Comparison of ENCODE assay signal across 8 cellular contexts in the genomic region with DNA sequence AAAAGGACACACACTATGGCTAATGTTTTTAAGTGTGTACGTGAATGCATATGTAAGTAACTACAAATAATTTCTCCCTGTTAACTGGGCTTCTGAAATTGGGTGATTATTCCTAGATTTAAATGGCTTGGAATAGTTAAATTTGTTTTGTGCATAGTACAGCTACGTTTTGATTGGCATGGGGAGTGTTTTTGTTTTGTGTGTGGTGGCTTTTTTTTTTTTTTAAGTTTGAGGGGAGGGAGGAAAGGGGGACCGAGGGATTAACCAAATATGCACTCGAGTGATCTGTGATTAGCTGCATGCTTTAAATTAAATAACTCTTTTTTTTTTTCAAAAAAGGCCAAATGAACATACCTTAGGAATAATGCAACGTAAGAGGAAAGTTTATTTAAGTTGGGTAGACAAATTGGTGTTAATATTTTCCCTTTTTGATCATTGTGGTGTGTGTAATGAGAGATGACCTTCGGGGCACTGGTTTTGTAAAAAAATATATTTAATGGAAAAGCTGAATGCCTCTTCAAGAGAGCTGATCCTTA. TPM values are rescaled to one million over a fixed set of nuclear protein-coding genes. Genes with fewer than 3 reads are reported as not detected.
DNase-seq lines count a peak whose midpoint lies in the region; ATAC-seq and TF ChIP-seq lines count a peak whose summit lies in the region.

No MANE protein-coding gene starts in this region.

- peak overlapping the region; percentile 72 for H3K27ac ChIP-seq in angular gyrus (ENCODE audit: low read depth, low read length)
- H3K27ac ChIP-seq in right lobe of liver = peak overlapping the region; percentile 79 to 90 (median 86)
- peak overlapping the region; percentile 91 to 92 (median 92) for H3K27ac ChIP-seq in transverse colon

- TF ChIP-seq CTCF in right lobe of liver (IDR thresholded peaks at IDR 0.05) = no peak
- no peak for TF ChIP-seq CTCF in transverse colon (IDR thresholded peaks at IDR 0.05)

- H3K4me1 ChIP-seq in right lobe of liver = peaks cover 0 to 3% (median 0%) of the 10 kb centered on the region in 4 donors
- H3K4me1 ChIP-seq in transverse colon = peaks cover 0 to 39% (median 38%) of the 10 kb centered on the region in 4 donors

- no peaks in the 10 kb centered on the region for H3K27me3 Mint-ChIP-seq in activated T-cell treated with anti-CD3 and anti-CD28 coated beads, Interleukin-2, amount 50 U/mL, for 4 hours (ENCODE audit: low read depth)

- H3K36me3 ChIP-seq in right lobe of liver = no peaks in the 10 kb centered on the region
- no peaks in the 10 kb centered on the region for H3K36me3 ChIP-seq in transverse colon

- peaks cover 8% of the 10 kb centered on the region for H3K36me3 Mint-ChIP-seq in activated T-cell treated with anti-CD3 and anti-CD28 coated beads, Interleukin-2, amount 50 U/mL, for 4 hours (ENCODE audit: insufficient read depth)

- no peak for TF ChIP-seq EP300 in transverse colon (IDR thresholded peaks at IDR 0.05; ENCODE audit: low read depth)

- WGBS in right lobe of liver (ENCODE audit: insufficient coverage, low coverage, low lambda C conversion rate, missing lambda C conversion rate) = under 1% methylated on average over 6 of the region's 6 CpGs
- WGBS in transverse colon (ENCODE audit: low coverage in 1 of 2), 2 donors = 0% methylated on average over 6 of the region's 6 CpGs

- ATAC-seq in activated T-cell treated with anti-CD3 and anti-CD28 coated beads, Interleukin-2, amount 50 U/mL, for 4 hours = no peak
- no peak for ATAC-seq in right lobe of liver

- H3K9me3 ChIP-seq in right lobe of liver (no peaks in the 10 kb centered on the region), transverse colon (no peaks in the 10 kb centered on the region)

- peak overlapping the region; percentile 99 for H3K4me3 Mint-ChIP-seq in activated T-cell treated with anti-CD3 and anti-CD28 coated beads, Interleukin-2, amount 50 U/mL, for 4 hours

- peaks cover 39% of the 10 kb centered on the region for H3K4me1 Mint-ChIP-seq in activated T-cell treated with anti-CD3 and anti-CD28 coated beads, Interleukin-2, amount 50 U/mL, for 4 hours (ENCODE audit: low read depth)

- H3K4me3 ChIP-seq in right lobe of liver (peak overlapping the region; percentile 81 to 89 (median 84)), transverse colon (peak overlapping the region; percentile 1 to 90 (median 83))

- no peaks in the 10 kb centered on the region for H3K27me3 ChIP-seq in right lobe of liver
- H3K27me3 ChIP-seq in transverse colon = no peaks in the 10 kb centered on the region

- no peak for DNase-seq in activated T-cell treated with anti-CD3 and anti-CD28 coated beads, Interleukin-2, amount 50 U/mL, for 4 hours
- DNase-seq in activated T-cell treated with anti-CD3 and anti-CD28 coated beads for 4 hours = no peak
- DNase-seq in right lobe of liver = no peak
- DNase-seq in transverse colon = no peak
- no peak for DNase-seq in cerebellar nuclear complex (lab: John Stamatoyannopoulos, UW)
- no peak for DNase-seq in MV-4-11 (lab: John Stamatoyannopoulos, UW)
- DNase-seq in RKO (ENCODE audit: low spot score) = no peak

- intact Hi-C loops in right lobe of liver (cut with DNase I) (no loop called here), transverse colon (cut with DNase I; ENCODE audit: low total_unique reads) (loop anchor here (10.0 kb wide), 1 partner anchor 248 kb away; no protein-coding TSS in a partner anchor)

- in situ Hi-C loops in transverse colon (cut with MboI; ENCODE audit: low pct_ligation_motif_present in 1 of 4, low pct_unique_long_range_greater_than_20kb in 1 of 4, low sequenced_read_pairs in 3 of 4) = loop anchor here in 2 of 4 donors (25.0 kb wide), 1 partner anchor 1035 kb away; no protein-coding TSS in a partner anchor

- no peak for TF ChIP-seq POLR2A in right lobe of liver (IDR thresholded peaks at IDR 0.05)
- TF ChIP-seq POLR2A in transverse colon (IDR thresholded peaks at IDR 0.05) = no peak

- H3K9me3 Mint-ChIP-seq in activated T-cell treated with anti-CD3 and anti-CD28 coated beads, Interleukin-2, amount 50 U/mL, for 4 hours = no peaks in the 10 kb centered on the region

RNA-seq across cellular contexts. Expression of a gene that starts 1.4 kb away (rescaled TPM):
- 10 to 100 TPM; 32.6 to 43.6 (median 37.2) TPM for total RNA-seq in activated T-cell treated with anti-CD3 and anti-CD28 coated beads, Interleukin-2, amount 50 U/mL, for 4 hours
- 1 to 10 TPM; 2.5 to 3.9 (median 3.0) TPM for total RNA-seq in right lobe of liver
- 10 to 100 TPM in 2 of 4 donors, 1 to 10 TPM in 2; 9.4 to 18.7 (median 10.9) TPM for total RNA-seq in transverse colon
